Comparison of ENCODE assay signal across 8 cellular contexts in genomic region chr1:1782399-1783221, GRCh38. TPM values are rescaled to one million over a fixed set of nuclear protein-coding genes. Genes with fewer than 3 reads are reported as not detected.
DNase-seq lines count a peak whose midpoint lies in the region; ATAC-seq and TF ChIP-seq lines count a peak whose summit lies in the region.

No MANE protein-coding gene starts in this region.

- in situ Hi-C loops in ACHN (cut with HindIII; ENCODE audit: low pct_ligation_motif_present, low pct_unique_long_range_greater_than_20kb, low sequenced_read_pairs), result no loop called here

- peak; percentile 17 for ATAC-seq in activated T-helper 17 cell treated with anti-CD3 and anti-CD28 coated beads, Interleukin-2, amount 50 U/mL, for 72 hours (replicated peaks)
- ATAC-seq in Right ventricle myocardium inferior (peak; percentile 52), GM18861 (IDR thresholded peaks at IDR 0.05; ENCODE audit: unreplicated experiment) (no peak), GM18867 (IDR thresholded peaks at IDR 0.05; ENCODE audit: unreplicated experiment) (no peak)

- TF ChIP-seq CTCF in progenitor cell of endocrine pancreas (IDR thresholded peaks at IDR 0.05; ENCODE audit: unreplicated experiment), result no peak

- H3K4me3 Mint-ChIP-seq in activated T-helper 17 cell treated with anti-CD3 and anti-CD28 coated beads, Interleukin-2, amount 50 U/mL, for 72 hours, result peak overlapping the region; percentile 71
- H3K4me3 Mint-ChIP-seq in progenitor cell of endocrine pancreas (ENCODE audit: low read depth), result peak overlapping the region; percentile 57

- H3K27ac Mint-ChIP-seq in activated T-helper 17 cell treated with anti-CD3 and anti-CD28 coated beads, Interleukin-2, amount 50 U/mL, for 72 hours, result peak overlapping the region; percentile 92
- peak overlapping the region; percentile 84 for H3K27ac Mint-ChIP-seq in progenitor cell of endocrine pancreas

- H3K9me3 Mint-ChIP-seq in activated T-helper 17 cell treated with anti-CD3 and anti-CD28 coated beads, Interleukin-2, amount 50 U/mL, for 72 hours, result no peaks in the 10 kb centered on the region
- no peaks in the 10 kb centered on the region for H3K9me3 Mint-ChIP-seq in progenitor cell of endocrine pancreas (ENCODE audit: low read depth)

- H3K36me3 Mint-ChIP-seq in activated T-helper 17 cell treated with anti-CD3 and anti-CD28 coated beads, Interleukin-2, amount 50 U/mL, for 72 hours (ENCODE audit: low read depth), result peaks cover 32% of the 10 kb centered on the region
- H3K36me3 Mint-ChIP-seq in progenitor cell of endocrine pancreas (ENCODE audit: insufficient read depth), result peaks cover 9% of the 10 kb centered on the region

- intact Hi-C loops in Right ventricle myocardium inferior (cut with DNase I), result loop anchor here (5.0 kb wide), 1 partner anchor 125 kb away; no protein-coding TSS in a partner anchor

- H3K27me3 Mint-ChIP-seq in activated T-helper 17 cell treated with anti-CD3 and anti-CD28 coated beads, Interleukin-2, amount 50 U/mL, for 72 hours, result no peaks in the 10 kb centered on the region
- H3K27me3 Mint-ChIP-seq in progenitor cell of endocrine pancreas, result no peaks in the 10 kb centered on the region

- DNase-seq in Daoy (ENCODE audit: low read depth) (peak; percentile 73), NCI-H187 (lab: John Stamatoyannopoulos, UW) (peak; percentile 39 to 48), Right ventricle myocardium inferior (ENCODE audit: missing footprints) (peak; percentile 84), progenitor cell of endocrine pancreas (ENCODE audit: low spot score, unreplicated experiment) (peak; percentile 31), ACHN (no peak)

- H3K4me1 Mint-ChIP-seq in activated T-helper 17 cell treated with anti-CD3 and anti-CD28 coated beads, Interleukin-2, amount 50 U/mL, for 72 hours, result peaks cover 19% of the 10 kb centered on the region
- H3K4me1 Mint-ChIP-seq in progenitor cell of endocrine pancreas (ENCODE audit: low read depth), result peaks cover 18% of the 10 kb centered on the region

RNA-seq across cellular contexts. Expression of gene NADK, which starts 4.3 kb away (rescaled TPM):
- total RNA-seq in Daoy (2014; rRNA removed; shearing (Covaris generic)), result 31.2 and 39.5 TPM in 2 replicates
- 10 to 100 TPM; 39.0 to 90.2 TPM for total RNA-seq in activated T-helper 17 cell treated with anti-CD3 and anti-CD28 coated beads, Interleukin-2, amount 50 U/mL, for 72 hours
- total RNA-seq in Right ventricle myocardium inferior (26.9 TPM), progenitor cell of endocrine pancreas (86.6 and 87.8 TPM in 2 replicates)

RNA-seq across cellular contexts. Expression of gene CDK11A, which starts 58.5 kb away (rescaled TPM):
- 10.0 and 13.5 TPM in 2 replicates for total RNA-seq in Daoy (2014; rRNA removed; shearing (Covaris generic))
- 10 to 100 TPM; 51.8 to 65.6 TPM for total RNA-seq in activated T-helper 17 cell treated with anti-CD3 and anti-CD28 coated beads, Interleukin-2, amount 50 U/mL, for 72 hours
- total RNA-seq in Right ventricle myocardium inferior (20.8 TPM), progenitor cell of endocrine pancreas (56.1 and 59.4 TPM in 2 replicates)

Comparison
In these comparisons a context has a peak if more than half of its experiments do, and no peak if none do; other contexts are left out.
1. ATAC-seq: peak in activated T-helper 17 cell treated with anti-CD3 and anti-CD28 coated beads, Interleukin-2, amount 50 U/mL, for 72 hours (single experiment) and Right ventricle myocardium inferior (single experiment); none in GM18861 (single experiment) and GM18867 (single experiment).